9 cellular contexts compared by ENCODE assay signal in the genomic region with DNA sequence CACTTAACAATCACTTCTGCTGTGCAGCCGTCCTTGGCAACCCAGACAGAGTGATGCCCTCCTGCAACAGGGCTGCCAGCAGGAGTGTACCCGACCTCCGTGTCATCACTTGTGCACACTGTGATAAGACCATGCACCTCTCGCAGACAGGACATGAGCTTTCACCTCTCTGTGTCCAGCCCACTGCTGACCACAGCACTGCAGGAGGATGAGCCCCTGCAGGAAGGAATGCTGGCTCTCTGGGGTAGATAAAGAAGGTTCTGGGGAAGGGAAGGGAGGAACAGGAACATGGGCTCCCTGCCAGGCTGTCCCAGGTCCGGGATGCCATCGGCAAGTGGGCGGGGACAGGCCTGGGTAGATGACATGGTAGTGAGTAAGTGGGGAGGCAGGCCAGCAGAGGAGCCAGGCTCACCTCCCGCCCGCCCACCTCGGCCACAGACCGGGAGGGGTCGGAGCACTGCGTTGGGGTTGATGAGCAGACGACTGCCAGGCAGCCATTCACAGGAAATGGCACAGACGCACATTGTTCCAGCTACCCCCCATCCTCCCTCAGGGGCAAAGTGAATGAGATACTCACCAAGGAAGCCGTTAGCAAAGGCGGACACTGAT. TPM values are rescaled to one million over a fixed set of nuclear protein-coding genes. Genes with fewer than 3 reads are reported as not detected.
DNase-seq lines count a peak whose midpoint lies in the region; ATAC-seq and TF ChIP-seq lines count a peak whose summit lies in the region.
"Had no signal": no experiment of that assay in that cellular context is flagged by ENCODE, and none has a peak within 500 bp of the region (broad histone marks: within the 10 kb centered on the region; RNA-seq: fewer than 3 reads in every experiment).

No MANE protein-coding gene starts in this region.

- H3F3A ChIP-seq in smooth muscle cell (ENCODE audit: low read depth) (peaks cover 34% of the 10 kb centered on the region), MM.1S (ENCODE audit: insufficient read depth, low read length) (peaks cover 4% of the 10 kb centered on the region; the same call in 1 of the 2 replicates)

- H3K4me3 Mint-ChIP-seq in endothelial cell (ENCODE audit: unreplicated experiment) = no peak overlapping the region

- H3K4me1 ChIP-seq in smooth muscle cell (ENCODE audit: low read depth) = peaks cover 12% of the 10 kb centered on the region
- peaks cover 36% of the 10 kb centered on the region for H3K4me1 ChIP-seq in MM.1S (ENCODE audit: low read length)

- H2AFZ ChIP-seq in smooth muscle cell (ENCODE audit: low read depth) = no peak overlapping the region
- no peak overlapping the region for H2AFZ ChIP-seq in MM.1S (ENCODE audit: low read length)

- peak overlapping the region; percentile 67 for H3K9ac ChIP-seq in smooth muscle cell (ENCODE audit: low read depth)
- no peak overlapping the region for H3K9ac ChIP-seq in MM.1S (ENCODE audit: low read length)

- H3K9me3 ChIP-seq in smooth muscle cell (replicated peaks; ENCODE audit: low read depth) = no peaks in the 10 kb centered on the region
- no peaks in the 10 kb centered on the region for H3K9me3 ChIP-seq in MM.1S (replicated peaks; ENCODE audit: insufficient read depth, low read length)

- no peak overlapping the region for H3K27ac Mint-ChIP-seq in endothelial cell (ENCODE audit: unreplicated experiment)

- peaks cover 41% of the 10 kb centered on the region for H3K79me2 ChIP-seq in smooth muscle cell (ENCODE audit: low read depth)
- H3K79me2 ChIP-seq in MM.1S (ENCODE audit: low read length) = no peaks in the 10 kb centered on the region

- H3K4me3 ChIP-seq in smooth muscle cell = peak overlapping the region; percentile 21
- no peak overlapping the region for H3K4me3 ChIP-seq in MM.1S (ENCODE audit: low read length)

- no peaks in the 10 kb centered on the region for H3K36me3 Mint-ChIP-seq in endothelial cell (ENCODE audit: low read depth, unreplicated experiment)

- ATAC-seq in GM19324 (IDR thresholded peaks at IDR 0.05; ENCODE audit: low FRiP score, unreplicated experiment) = no peak

- peaks cover 30% of the 10 kb centered on the region for H3K4me1 Mint-ChIP-seq in endothelial cell (ENCODE audit: unreplicated experiment)

- peaks cover 5% of the 10 kb centered on the region for H3K27me3 Mint-ChIP-seq in endothelial cell (ENCODE audit: unreplicated experiment)

- H3K27ac ChIP-seq in smooth muscle cell (ENCODE audit: low read depth) = peak overlapping the region; percentile 100
- H3K27ac ChIP-seq in MM.1S (ENCODE audit: low read length) = no peak overlapping the region

- TF ChIP-seq CTCF in smooth muscle cell (IDR thresholded peaks at IDR 0.05; ENCODE audit: borderline replicate concordance, insufficient read depth, poor library complexity, severe bottlenecking) (peak; percentile 51), endothelial cell (IDR thresholded peaks at IDR 0.05; ENCODE audit: unreplicated experiment) (no peak), MM.1S (IDR thresholded peaks at IDR 0.05; ENCODE audit: low read length) (no peak)

- DNase-seq in EL (peak; percentile 99), dermis microvascular lymphatic vessel endothelial cell (ENCODE audit: low read depth in 2 of 2) (peak; percentile 30 to 65), smooth muscle cell (lab: John Stamatoyannopoulos, UW; ENCODE audit: unreplicated experiment) (peak; percentile 48), endothelial cell (ENCODE audit: low spot score) (no peak), DMS53 (lab: John Stamatoyannopoulos, UW) (no peak), MM.1S (no peak)
- DNase-seq in activated CD4-positive, alpha-beta T cell treated with anti-CD3 and anti-CD28 coated beads for 24 hours (ENCODE audit: low read depth in 2 of 2) = peak; percentile 70 to 84

- H3K36me3 ChIP-seq in smooth muscle cell (ENCODE audit: low read depth) = no peaks in the 10 kb centered on the region
- no peaks in the 10 kb centered on the region for H3K36me3 ChIP-seq in MM.1S (replicated peaks; ENCODE audit: insufficient read depth, low read length)

- no peaks in the 10 kb centered on the region for H3K9me3 Mint-ChIP-seq in endothelial cell (ENCODE audit: unreplicated experiment)

- H3K9me2 ChIP-seq in MM.1S (replicated peaks; ENCODE audit: insufficient read depth, low read length) = no peaks in the 10 kb centered on the region

- WGBS in smooth muscle cell (ENCODE audit: low lambda C conversion rate) = 12% methylated on average over 14 of the region's 17 CpGs

- H4K20me1 ChIP-seq in smooth muscle cell (ENCODE audit: low read depth) (no peaks in the 10 kb centered on the region), MM.1S (ENCODE audit: insufficient read depth, low read length) (no peaks in the 10 kb centered on the region)

- H3K4me2 ChIP-seq in smooth muscle cell (peak overlapping the region; percentile 80), MM.1S (ENCODE audit: low read depth, low read length) (no peak overlapping the region)

- H3K27me3 ChIP-seq in smooth muscle cell (ENCODE audit: low read depth) (no peaks in the 10 kb centered on the region), MM.1S (replicated peaks; ENCODE audit: insufficient read depth, low read length) (peaks cover 41% of the 10 kb centered on the region)

RNA-seq across cellular contexts. Expression of gene COL6A3, which starts 18.6 kb away (rescaled TPM):
- under 0.01 and 6.6 TPM in 2 replicates for total RNA-seq in dermis microvascular lymphatic vessel endothelial cell
- 1,708 and 1,938 TPM in 2 replicates for total RNA-seq in smooth muscle cell
- polyA plus RNA-seq in smooth muscle cell = 643 and 888 TPM in 2 replicates
- 1.6 TPM for total RNA-seq in endothelial cell (ENCODE audit: unreplicated experiment)

RNA-seq across cellular contexts. Expression of gene MLPH, which starts 54.5 kb away (rescaled TPM):
- total RNA-seq in dermis microvascular lymphatic vessel endothelial cell (0.25 TPM in 1 of 2 replicates, not detected in the other), smooth muscle cell (15.7 and 36.4 TPM in 2 replicates), endothelial cell (ENCODE audit: unreplicated experiment) (0.36 TPM)
- 32.8 and 40.1 TPM in 2 replicates for polyA plus RNA-seq in smooth muscle cell
- total RNA-seq: mononuclear cell had no signal

Comparison
In these comparisons a context has a peak if more than half of its experiments do, and no peak if none do; other contexts are left out.
1. DNase-seq: peak in EL (single experiment), activated CD4-positive, alpha-beta T cell treated with anti-CD3 and anti-CD28 coated beads for 24 hours (2 of 2), dermis microvascular lymphatic vessel endothelial cell (2 of 2) and smooth muscle cell (single experiment); none in endothelial cell (single experiment), DMS53 (single experiment) and MM.1S (single experiment).
2. RNA of gene COL6A3, which starts 18.6 kb away (total RNA-seq): 1,708 to 1,938 TPM in smooth muscle cell; 1.6 TPM in endothelial cell (single experiment) and under 0.01 to 6.6 TPM in dermis microvascular lymphatic vessel endothelial cell; every median in the first group is over 100 times any median in the second.
3. RNA of gene MLPH, which starts 54.5 kb away (total RNA-seq): 15.7 to 36.4 TPM in smooth muscle cell; 0.36 TPM in endothelial cell (single experiment) and 0.25 TPM in dermis microvascular lymphatic vessel endothelial cell; every median in the first group is over 10 times any median in the second.